Comparison of ENCODE assay signal across 1 cellular context in the genomic region with DNA sequence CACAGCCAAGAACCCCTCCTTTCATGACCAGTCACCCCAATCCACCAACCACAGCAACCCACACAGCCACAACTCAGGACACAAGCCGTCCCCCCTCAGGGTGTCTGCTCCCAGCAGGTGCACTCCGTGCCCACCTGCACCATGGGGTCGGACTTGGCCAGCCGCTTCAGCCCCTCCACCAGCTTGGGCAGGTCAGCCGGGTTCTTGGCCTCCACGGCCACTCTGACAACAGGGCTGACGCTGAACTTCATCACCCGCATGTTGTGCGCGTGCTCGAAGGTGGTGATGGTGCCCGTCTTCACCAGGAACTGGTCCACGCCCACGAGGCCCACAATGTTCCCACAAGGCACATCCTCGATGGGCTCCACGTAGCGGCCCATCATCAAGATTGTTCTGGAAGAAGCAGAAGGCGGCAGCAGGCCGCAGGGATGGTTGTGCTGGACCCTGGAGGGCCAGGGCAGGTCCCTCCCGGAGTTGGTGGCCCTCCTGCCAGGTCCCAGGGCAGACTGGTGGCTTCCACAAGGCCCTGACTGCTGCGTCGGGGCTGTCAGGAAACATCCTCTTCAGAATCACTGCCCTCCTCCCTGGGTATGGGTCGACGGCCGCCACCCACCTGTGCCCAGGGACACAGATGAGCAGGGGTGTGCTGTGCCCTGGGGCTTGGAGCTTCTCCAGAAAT.
TF ChIP-seq lines count a peak whose summit lies in the region.

No MANE protein-coding gene starts in this region.

TF ChIP-seq in H1, 55 proteins besides CTCF, POLR2A, EP300 and RAD21:
- TF ChIP-seq SUZ12 (IDR thresholded peaks at IDR 0.05; ENCODE audit: low read length) (no peak), ZNF274 (IDR thresholded peaks at IDR 0.05; ENCODE audit: borderline replicate concordance, extremely low read depth, low read length) (no peak), TAF7 (optimal IDR thresholded peaks at IDR 0.05; ENCODE audit: borderline replicate concordance, low read depth, low read length) (peak; percentile 8), POLR2AphosphoS5 (IDR thresholded peaks at IDR 0.05; ENCODE audit: low read depth, low read length) (peak; percentile 94; the same call in 1 of the 2 replicates), SP1 (IDR thresholded peaks at IDR 0.05; ENCODE audit: low read depth, low read length) (peak; percentile 36; the same call in 1 of the 2 replicates)
